Comparison of ENCODE assay signal across 19 cellular contexts in the genomic region with DNA sequence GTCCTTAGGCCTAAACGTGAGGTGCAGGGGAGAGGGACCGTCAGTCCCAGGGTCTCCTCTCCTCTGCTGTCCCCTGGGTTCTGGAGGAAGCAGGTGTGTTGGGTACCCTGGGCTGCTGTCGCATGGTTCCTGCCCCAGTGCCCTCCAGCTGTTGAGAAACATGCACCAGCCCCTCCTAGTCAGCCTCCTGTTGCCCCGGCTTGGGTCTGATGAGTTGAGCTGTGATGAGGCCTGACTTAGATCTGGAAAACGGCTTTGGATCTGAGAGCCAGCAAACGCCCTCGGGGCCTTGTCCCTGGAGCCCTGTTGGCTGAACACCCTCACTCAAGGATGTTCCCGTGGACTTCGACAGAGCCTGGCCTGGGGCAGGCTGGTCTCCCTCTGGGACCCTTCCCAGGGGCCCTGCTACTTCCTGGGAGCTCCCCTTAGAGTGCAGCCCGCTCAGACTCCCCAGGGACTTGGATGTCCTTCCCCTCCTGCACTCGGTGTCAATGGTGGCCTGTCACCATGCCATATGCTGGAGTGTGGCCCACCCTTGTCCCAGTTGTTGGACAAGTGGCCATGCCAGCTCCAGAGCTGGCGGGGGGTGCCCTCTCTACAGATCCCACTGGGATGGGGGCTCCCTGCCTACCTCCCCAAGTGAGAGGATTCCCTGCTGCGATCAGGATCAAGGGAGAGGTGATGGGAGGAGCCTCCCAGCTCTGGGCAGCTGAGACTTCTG.
"Had no signal": no experiment of that assay in that cellular context is flagged by ENCODE, and none has a peak within 500 bp of the region (broad histone marks: within the 10 kb centered on the region; RNA-seq: fewer than 3 reads in every experiment).

No MANE protein-coding gene starts in this region.

- H3K27ac ChIP-seq: body of pancreas, neural progenitor cell, pancreas, tibial nerve had no signal

- DNase-seq: activated CD4-positive, alpha-beta T cell treated with anti-CD3 and anti-CD28 coated beads for 4 hours; activated CD8-positive, alpha-beta T cell treated with anti-CD3 and anti-CD28 coated beads for 36 hours; activated gamma-delta T cell; activated T-cell treated with anti-CD3 and anti-CD28 coated beads, Interleukin-2, amount 50 U/mL, for 4 hours; amniotic stem cell; body of pancreas; central memory CD4-positive, alpha-beta T cell; cortex of kidney; effector CD8-positive, alpha-beta T cell; foreskin melanocyte; immature natural killer cell; naive B cell; stimulated activated naive CD4-positive, alpha-beta T cell; substantia nigra; T-helper 2 cell had no signal

- H3K36me3 ChIP-seq: neural progenitor cell had no signal

- H3K27me3 ChIP-seq: body of pancreas, neural progenitor cell, pancreas, tibial nerve had no signal

- H3K9me3 Mint-ChIP-seq: activated T-cell treated with anti-CD3 and anti-CD28 coated beads, Interleukin-2, amount 50 U/mL, for 4 hours had no signal

- FAIRE-seq: pancreas had no signal

- H2AFZ ChIP-seq: neural progenitor cell had no signal

- H3K4me1 ChIP-seq: body of pancreas, neural progenitor cell, pancreas, tibial nerve had no signal

- H3K27ac Mint-ChIP-seq: activated CD8-positive, alpha-beta T cell treated with anti-CD3 and anti-CD28 coated beads for 36 hours; activated naive CD4-positive, alpha-beta T cell treated with anti-CD3 and anti-CD28 coated beads, Interleukin-2, amount 50 U/mL, for 72 hours; immature natural killer cell; neural progenitor cell had no signal

- H3K4me3 ChIP-seq: body of pancreas, neural progenitor cell, pancreas, tibial nerve had no signal

- H3K9me3 ChIP-seq: body of pancreas, pancreas had no signal

- H3K9ac ChIP-seq: neural progenitor cell had no signal

- H3K4me3 Mint-ChIP-seq: activated CD8-positive, alpha-beta T cell treated with anti-CD3 and anti-CD28 coated beads for 36 hours; activated T-cell treated with anti-CD3 and anti-CD28 coated beads, Interleukin-2, amount 50 U/mL, for 4 hours; immature natural killer cell; naive B cell; neural progenitor cell had no signal

- H3K4me2 ChIP-seq: neural progenitor cell had no signal

- H3K4me1 Mint-ChIP-seq: immature natural killer cell, neural progenitor cell had no signal

- H3K27me3 Mint-ChIP-seq: activated CD8-positive, alpha-beta T cell treated with anti-CD3 and anti-CD28 coated beads for 36 hours; naive B cell had no signal

- ATAC-seq: activated CD8-positive, alpha-beta T cell treated with anti-CD3 and anti-CD28 coated beads for 36 hours; activated naive CD4-positive, alpha-beta T cell treated with anti-CD3 and anti-CD28 coated beads, Interleukin-2, amount 50 U/mL, for 72 hours; activated T-cell treated with anti-CD3 and anti-CD28 coated beads, Interleukin-2, amount 50 U/mL, for 4 hours; body of pancreas; pancreas had no signal
